Comparison of ENCODE assay signal across 1 cellular context in the genomic region with DNA sequence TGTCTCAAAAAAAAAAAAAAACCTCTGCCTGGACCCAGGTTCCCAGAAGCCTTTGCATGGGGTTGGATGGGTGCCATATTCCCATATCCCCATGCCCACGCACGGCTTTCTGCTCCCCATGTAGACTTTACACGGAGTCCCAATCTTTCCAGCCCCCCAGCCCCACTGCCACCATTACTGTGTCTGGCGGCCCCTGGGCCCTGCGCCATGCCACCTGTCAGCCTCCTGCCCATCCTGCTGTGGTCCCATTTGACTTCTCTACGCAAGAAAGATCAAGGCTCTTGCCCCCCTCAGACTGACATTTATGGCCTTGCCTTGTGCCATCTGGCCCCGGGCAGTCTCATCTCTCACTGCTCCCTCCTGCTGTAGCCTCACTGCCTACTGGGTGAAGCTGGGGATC.
TF ChIP-seq lines count a peak whose summit lies in the region.

No MANE protein-coding gene starts in this region.

TF ChIP-seq in SK-N-SH, 30 proteins besides CTCF, POLR2A, EP300 and RAD21 (continued from another document):
- no peak for TF ChIP-seq PBX3 (IDR thresholded peaks at IDR 0.05)
- no peak for TF ChIP-seq IRF3 (IDR thresholded peaks at IDR 0.05; ENCODE audit: low read depth, low read length)
- no peak for TF ChIP-seq CHD2 (IDR thresholded peaks at IDR 0.05; ENCODE audit: low read length, partially characterized antibody)
